Comparison of ENCODE assay signal across 27 cellular contexts in genomic region chr11:5700422-5701064, GRCh38. TPM values are rescaled to one million over a fixed set of nuclear protein-coding genes. Genes with fewer than 3 reads are reported as not detected.
DNase-seq lines count a peak whose midpoint lies in the region; ATAC-seq and TF ChIP-seq lines count a peak whose summit lies in the region.
"Had no signal": no experiment of that assay in that cellular context is flagged by ENCODE, and none has a peak within 500 bp of the region (broad histone marks: within the 10 kb centered on the region; RNA-seq: fewer than 3 reads in every experiment).

No MANE protein-coding gene starts in this region.

- H3K27me3 Mint-ChIP-seq in activated naive CD4-positive, alpha-beta T cell treated with anti-CD3 and anti-CD28 coated beads for 36 hours (ENCODE audit: low read depth) = no peaks in the 10 kb centered on the region
- no peaks in the 10 kb centered on the region for H3K27me3 Mint-ChIP-seq in activated naive CD8-positive, alpha-beta T cell treated with anti-CD3 and anti-CD28 coated beads for 36 hours
- no peaks in the 10 kb centered on the region for H3K27me3 Mint-ChIP-seq in stimulated activated naive B cell treated with anti-CD40 and anti-IgM and Interleukin-4, amounts not matched to agents 10 μg/mL and 1 μg/mL and 100 μg/mL, for 72 hours
- H3K27me3 Mint-ChIP-seq: type B pancreatic cell had no signal

- H3K4me3 ChIP-seq in NB4 (ENCODE audit: low read depth, low read length) = peak overlapping the region; percentile 0
- H3K4me3 ChIP-seq: breast epithelium, dorsolateral prefrontal cortex, SJSA1 had no signal

- DNase-seq in activated naive CD4-positive, alpha-beta T cell treated with anti-CD3 and anti-CD28 coated beads for 36 hours = no peak
- no peak for DNase-seq in activated naive CD4-positive, alpha-beta T cell treated with Interleukin-2 at 50 U/mL for 16 hours
- DNase-seq in NB4 (ENCODE audit: low read depth) (peak; percentile 48), DMS79 treated with DMSO at 0.1 percent for 48 hours (lab: John Stamatoyannopoulos, UW) (no peak), cortex of kidney (lab: John Stamatoyannopoulos, UW) (no peak), midbrain (lab: John Stamatoyannopoulos, UW) (no peak)
- DNase-seq in activated naive CD8-positive, alpha-beta T cell treated with anti-CD3 and anti-CD28 coated beads for 36 hours = no peak
- no peak for DNase-seq in stimulated activated naive B cell treated with anti-CD40 and anti-IgM and Interleukin-4, amounts not matched to agents 10 μg/mL and 1 μg/mL and 100 μg/mL, for 72 hours
- DNase-seq: ACHN; activated CD4-positive, alpha-beta T cell treated with anti-CD3 and anti-CD28 coated beads, Interleukin-2, amount 50 U/mL, for 1 hour; Caco-2; dorsolateral prefrontal cortex; foreskin melanocyte; IMR-90; kidney glomerular epithelial cell; NCI-H1048; NCI-H2081; NCI-H510A treated with DMSO at 0.1 percent for 48 hours; nucleus accumbens; retina; stimulated activated CD4-positive, alpha-beta T cell treated with anti-CD3 and anti-CD28 coated beads, Interleukin-12 subunit alpha, Interleukin-12 subunit beta, amount 100 ng/mL, for 4 hours; T1000 had no signal

- no peak for TF ChIP-seq CTCF in NB4 (IDR thresholded peaks at IDR 0.05; ENCODE audit: low read depth, low read length)

- TF ChIP-seq POLR2A in NB4 (IDR thresholded peaks at IDR 0.05; ENCODE audit: extremely low read depth, insufficient read length) = no peak

- peaks cover 73% of the 10 kb centered on the region for H3K36me3 Mint-ChIP-seq in activated naive CD4-positive, alpha-beta T cell treated with anti-CD3 and anti-CD28 coated beads for 36 hours (ENCODE audit: low read depth)
- H3K36me3 Mint-ChIP-seq in activated naive CD8-positive, alpha-beta T cell treated with anti-CD3 and anti-CD28 coated beads for 36 hours = peaks cover 72% of the 10 kb centered on the region
- peaks cover 2 to 13% of the 10 kb centered on the region in 2 donors for H3K36me3 Mint-ChIP-seq in stimulated activated naive B cell treated with anti-CD40 and anti-IgM and Interleukin-4, amounts not matched to agents 10 μg/mL and 1 μg/mL and 100 μg/mL, for 72 hours
- H3K36me3 Mint-ChIP-seq: type B pancreatic cell had no signal

- H3K4me3 Mint-ChIP-seq in activated naive CD4-positive, alpha-beta T cell treated with anti-CD3 and anti-CD28 coated beads for 36 hours = no peak overlapping the region
- H3K4me3 Mint-ChIP-seq in activated naive CD8-positive, alpha-beta T cell treated with anti-CD3 and anti-CD28 coated beads for 36 hours = peak overlapping the region; percentile 14
- H3K4me3 Mint-ChIP-seq in stimulated activated naive B cell treated with anti-CD40 and anti-IgM and Interleukin-4, amounts not matched to agents 10 μg/mL and 1 μg/mL and 100 μg/mL, for 72 hours = peak overlapping the region; percentile 78 to 84
- H3K4me3 Mint-ChIP-seq: type B pancreatic cell had no signal

- no peaks in the 10 kb centered on the region for H3K9me3 Mint-ChIP-seq in activated naive CD4-positive, alpha-beta T cell treated with anti-CD3 and anti-CD28 coated beads for 36 hours
- no peaks in the 10 kb centered on the region for H3K9me3 Mint-ChIP-seq in activated naive CD8-positive, alpha-beta T cell treated with anti-CD3 and anti-CD28 coated beads for 36 hours
- H3K9me3 Mint-ChIP-seq in stimulated activated naive B cell treated with anti-CD40 and anti-IgM and Interleukin-4, amounts not matched to agents 10 μg/mL and 1 μg/mL and 100 μg/mL, for 72 hours = no peaks in the 10 kb centered on the region
- H3K9me3 Mint-ChIP-seq: type B pancreatic cell had no signal

- peaks cover 66% of the 10 kb centered on the region for H3K4me1 Mint-ChIP-seq in activated naive CD4-positive, alpha-beta T cell treated with anti-CD3 and anti-CD28 coated beads for 36 hours (ENCODE audit: low read depth)
- H3K4me1 Mint-ChIP-seq in activated naive CD8-positive, alpha-beta T cell treated with anti-CD3 and anti-CD28 coated beads for 36 hours = peaks cover 51% of the 10 kb centered on the region
- H3K4me1 Mint-ChIP-seq in stimulated activated naive B cell treated with anti-CD40 and anti-IgM and Interleukin-4, amounts not matched to agents 10 μg/mL and 1 μg/mL and 100 μg/mL, for 72 hours = peaks cover 14 to 55% of the 10 kb centered on the region in 2 donors

- CTCF ChIA-PET in activated naive CD4-positive, alpha-beta T cell treated with anti-CD3 and anti-CD28 coated beads for 36 hours (lab: Charles Lee) = interaction anchor here (1.7 kb wide), 1 partner anchor 16 kb away, joined by 6 read pairs; the partner anchor contains the start of gene TRIM5

- ATAC-seq in stimulated activated naive B cell treated with anti-CD40 and anti-IgM and Interleukin-4, amounts not matched to agents 10 μg/mL and 1 μg/mL and 100 μg/mL, for 72 hours (replicated peaks) = peak; percentile 55 to 72
- ATAC-seq: HCT116 had no signal

- H3K27ac Mint-ChIP-seq in activated naive CD4-positive, alpha-beta T cell treated with anti-CD3 and anti-CD28 coated beads for 36 hours = peak overlapping the region; percentile 68
- peak overlapping the region; percentile 52 for H3K27ac Mint-ChIP-seq in activated naive CD8-positive, alpha-beta T cell treated with anti-CD3 and anti-CD28 coated beads for 36 hours
- H3K27ac Mint-ChIP-seq in stimulated activated naive B cell treated with anti-CD40 and anti-IgM and Interleukin-4, amounts not matched to agents 10 μg/mL and 1 μg/mL and 100 μg/mL, for 72 hours = peak overlapping the region; percentile 93
- H3K27ac Mint-ChIP-seq: type B pancreatic cell had no signal

- intact Hi-C loops in activated naive CD4-positive, alpha-beta T cell treated with anti-CD3 and anti-CD28 coated beads for 36 hours (cut with micrococcal nuclease) = loop anchor here (1.0 to 2.0 kb wide), 2 partner anchors 9 to 16 kb away; partner anchors contain the start of gene TRIM5

RNA-seq across cellular contexts. Expression of gene TRIM22, which starts 11.0 kb away (rescaled TPM):
- 100 to 1,000 TPM; 280 to 292 TPM for total RNA-seq in activated naive CD4-positive, alpha-beta T cell treated with anti-CD3 and anti-CD28 coated beads for 36 hours
- total RNA-seq in activated naive CD8-positive, alpha-beta T cell treated with anti-CD3 and anti-CD28 coated beads for 36 hours = 100 to 1,000 TPM; 141 to 143 TPM
- total RNA-seq: Caco-2 had no signal

RNA-seq across cellular contexts. Expression of gene TRIM5, which starts 15.7 kb away (rescaled TPM):
- 10 to 100 TPM; 37.2 to 38.0 TPM for total RNA-seq in activated naive CD4-positive, alpha-beta T cell treated with anti-CD3 and anti-CD28 coated beads for 36 hours
- 10 to 100 TPM; 18.7 to 20.3 TPM for total RNA-seq in activated naive CD8-positive, alpha-beta T cell treated with anti-CD3 and anti-CD28 coated beads for 36 hours

RNA-seq across cellular contexts. Expression of gene OR56B1, which starts 35.7 kb away (rescaled TPM):
- under 1 TPM in 1 of 2 experiments, not detected in 1; 0.20 TPM for total RNA-seq in activated naive CD4-positive, alpha-beta T cell treated with anti-CD3 and anti-CD28 coated beads for 36 hours
- under 1 TPM; 0.10 to 0.16 TPM for total RNA-seq in activated naive CD8-positive, alpha-beta T cell treated with anti-CD3 and anti-CD28 coated beads for 36 hours
- total RNA-seq: Caco-2, IMR-90, SJSA1 had no signal

RNA-seq across cellular contexts. Expression of gene OR52N4, which starts 53.5 kb away (rescaled TPM):
- total RNA-seq in activated naive CD4-positive, alpha-beta T cell treated with anti-CD3 and anti-CD28 coated beads for 36 hours = under 1 TPM; 0.74 to 0.99 TPM
- under 1 TPM; 0.35 to 0.40 TPM for total RNA-seq in activated naive CD8-positive, alpha-beta T cell treated with anti-CD3 and anti-CD28 coated beads for 36 hours
- total RNA-seq: breast epithelium, Caco-2, IMR-90, OCI-LY7, SJSA1 had no signal
